Comparison of ENCODE assay signal across 20 cellular contexts in genomic region chr9:33111621-33112020, GRCh38. TPM values are rescaled to one million over a fixed set of nuclear protein-coding genes. Genes with fewer than 3 reads are reported as not detected.
DNase-seq lines count a peak whose midpoint lies in the region; ATAC-seq, FAIRE-seq and TF ChIP-seq lines count a peak whose summit lies in the region.
"Had no signal": no experiment of that assay in that cellular context is flagged by ENCODE, and none has a peak within 500 bp of the region (broad histone marks: within the 10 kb centered on the region; RNA-seq: fewer than 3 reads in every experiment).

No MANE protein-coding gene starts in this region.

- intact Hi-C loops in endothelial cell of umbilical vein (cut with micrococcal nuclease), result no loop called here
- intact Hi-C loops in left lung (cut with DNase I), result no loop called here

- H3K9me1 ChIP-seq in endothelial cell of umbilical vein (replicated peaks; ENCODE audit: control insufficient read depth, extremely low read depth, insufficient read depth, low read length), result no peaks in the 10 kb centered on the region

- H3K27ac ChIP-seq in endothelial cell of umbilical vein (ENCODE audit: insufficient read depth, low read depth, low read length) (no peak overlapping the region), left lung (no peak overlapping the region)
- H3K27ac ChIP-seq: adrenal gland, thoracic aorta had no signal

- CTCF ChIA-PET in endothelial cell of umbilical vein (lab: Charles Lee), result no interaction called here

- no peak overlapping the region for H3K9ac ChIP-seq in endothelial cell of umbilical vein (replicated peaks; ENCODE audit: extremely low read depth, insufficient read depth, low read length)

- H3K4me1 Mint-ChIP-seq in activated naive CD8-positive, alpha-beta T cell treated with anti-CD3 and anti-CD28 coated beads, Interleukin-2, amount 10 ng/mL, durations not matched to agents 7 days and 5 days, result peaks cover 3% of the 10 kb centered on the region
- H3K4me1 Mint-ChIP-seq in activated naive CD8-positive, alpha-beta T cell treated with anti-CD3 and anti-CD28 coated beads for 36 hours, result peaks cover 2% of the 10 kb centered on the region
- peaks cover 17% of the 10 kb centered on the region for H3K4me1 Mint-ChIP-seq in T-helper 17 cell
- H3K4me1 Mint-ChIP-seq in stimulated activated naive B cell treated with anti-CD40 and anti-IgM and Interleukin-4, amounts not matched to agents 10 μg/mL and 1 μg/mL and 100 μg/mL, for 72 hours, result peaks cover 23 to 48% of the 10 kb centered on the region in 2 donors

- no peak for TF ChIP-seq CTCF in endothelial cell of umbilical vein (IDR thresholded peaks at IDR 0.05; ENCODE audit: extremely low read depth in 1 of 2, insufficient read depth in 1 of 2, low read depth in 1 of 2, low read length in 2 of 2)
- no peak for TF ChIP-seq CTCF in left lung (IDR thresholded peaks at IDR 0.05)

- H3K9me3 Mint-ChIP-seq in activated naive CD8-positive, alpha-beta T cell treated with anti-CD3 and anti-CD28 coated beads, Interleukin-2, amount 10 ng/mL, durations not matched to agents 7 days and 5 days, result no peaks in the 10 kb centered on the region
- no peaks in the 10 kb centered on the region for H3K9me3 Mint-ChIP-seq in activated naive CD8-positive, alpha-beta T cell treated with anti-CD3 and anti-CD28 coated beads for 36 hours
- H3K9me3 Mint-ChIP-seq in stimulated activated naive B cell treated with anti-CD40 and anti-IgM and Interleukin-4, amounts not matched to agents 10 μg/mL and 1 μg/mL and 100 μg/mL, for 72 hours, result no peaks in the 10 kb centered on the region
- H3K9me3 Mint-ChIP-seq: activated T-cell treated with anti-CD3 and anti-CD28 coated beads, Interleukin-2, amount 50 U/mL, for 72 hours; CD8-positive, alpha-beta T cell had no signal

- no peak for FAIRE-seq in endothelial cell of umbilical vein (lab: Jason Lieb, UNC)
- FAIRE-seq: bronchial epithelial cell, frontal cortex had no signal

- H3K27ac Mint-ChIP-seq in activated naive CD8-positive, alpha-beta T cell treated with anti-CD3 and anti-CD28 coated beads, Interleukin-2, amount 10 ng/mL, durations not matched to agents 7 days and 5 days, result peak overlapping the region; percentile 57
- no peak overlapping the region for H3K27ac Mint-ChIP-seq in activated naive CD8-positive, alpha-beta T cell treated with anti-CD3 and anti-CD28 coated beads for 36 hours
- H3K27ac Mint-ChIP-seq in T-helper 17 cell, result peak overlapping the region; percentile 81
- H3K27ac Mint-ChIP-seq in stimulated activated naive B cell treated with anti-CD40 and anti-IgM and Interleukin-4, amounts not matched to agents 10 μg/mL and 1 μg/mL and 100 μg/mL, for 72 hours, result peak overlapping the region; percentile 65
- H3K27ac Mint-ChIP-seq: activated T-cell treated with anti-CD3 and anti-CD28 coated beads, Interleukin-2, amount 50 U/mL, for 72 hours; CD8-positive, alpha-beta T cell had no signal

- BruUV-seq in endothelial cell of umbilical vein (replicated peaks; lab: Mats Ljungman, UMichigan), result TSS peak; percentile 15

- dilution Hi-C loops in endothelial cell of umbilical vein (cut with MboI; ENCODE audit: extremely low pct_ligation_motif_present, low sequenced_read_pairs), result no loop called here

- no peak overlapping the region for H3K4me3 ChIP-seq in endothelial cell of umbilical vein (replicated peaks in 1 of 3; ENCODE audit: insufficient read depth in 1 of 3, low read depth in 1 of 3, low read length in 3 of 3)
- no peak overlapping the region for H3K4me3 ChIP-seq in left lung
- H3K4me3 ChIP-seq: adrenal gland, thoracic aorta had no signal

- H2AFZ ChIP-seq in endothelial cell of umbilical vein (ENCODE audit: low read depth, low read length), result no peak overlapping the region

- H3K36me3 ChIP-seq in endothelial cell of umbilical vein (ENCODE audit: control insufficient read depth in 2 of 2, extremely low read depth in 1 of 2, insufficient read depth in 2 of 2, low read length in 2 of 2) (peaks cover 0 to 17% of the 10 kb centered on the region in 2 experiments), left lung (peaks cover 0 to 64% of the 10 kb centered on the region in 2 donors)

- POLR2A ChIA-PET in activated naive CD8-positive, alpha-beta T cell treated with anti-CD3 and anti-CD28 coated beads, Interleukin-2, amount 10 ng/mL, durations not matched to agents 7 days and 5 days (lab: Charles Lee), result no interaction called here
- POLR2A ChIA-PET in endothelial cell of umbilical vein (lab: Charles Lee), result no interaction called here

- no peaks in the 10 kb centered on the region for H3K79me2 ChIP-seq in endothelial cell of umbilical vein (ENCODE audit: control insufficient read depth, insufficient read depth, low read length)

- no peak for ATAC-seq in activated naive CD8-positive, alpha-beta T cell treated with anti-CD3 and anti-CD28 coated beads, Interleukin-2, amount 10 ng/mL, durations not matched to agents 7 days and 5 days (ENCODE audit: low read depth)
- ATAC-seq in T-helper 17 cell (no peak), GM18502 (IDR thresholded peaks at IDR 0.05; ENCODE audit: poor library complexity, unreplicated experiment) (no peak), left lung (no peak)
- no peak for ATAC-seq in stimulated activated naive B cell treated with anti-CD40 and anti-IgM and Interleukin-4, amounts not matched to agents 10 μg/mL and 1 μg/mL and 100 μg/mL, for 72 hours (replicated peaks)
- ATAC-seq: CD8-positive, alpha-beta T cell had no signal

- no peaks in the 10 kb centered on the region for H4K20me1 ChIP-seq in endothelial cell of umbilical vein (replicated peaks; ENCODE audit: control insufficient read depth, extremely low read depth, insufficient read depth, low read length)

- DNase-seq in activated naive CD8-positive, alpha-beta T cell treated with anti-CD3 and anti-CD28 coated beads, Interleukin-2, amount 10 ng/mL, durations not matched to agents 7 days and 5 days, result no peak
- no peak for DNase-seq in activated naive CD8-positive, alpha-beta T cell treated with anti-CD3 and anti-CD28 coated beads for 36 hours
- DNase-seq in T-helper 17 cell (no peak), endothelial cell of umbilical vein (ENCODE audit: low read depth, low spot score) (no peak), left lung (no peak), iPS-NIHi11 (ENCODE audit: low spot score) (no peak)
- no peak for DNase-seq in stimulated activated naive B cell treated with anti-CD40 and anti-IgM and Interleukin-4, amounts not matched to agents 10 μg/mL and 1 μg/mL and 100 μg/mL, for 72 hours
- DNase-seq: activated CD4-positive, alpha-beta T cell treated with anti-CD3 and anti-CD28 coated beads, Interleukin-2, amount 50 U/mL, for 4 hours; activated T-cell treated with anti-CD3 and anti-CD28 coated beads, Interleukin-2, amount 50 U/mL, for 72 hours; CD8-positive, alpha-beta T cell; DND-41; Kasumi-1; NCI-H1105 treated with DMSO at 0.1 percent for 48 hours; NCI-H524 treated with DMSO at 0.1 percent for 48 hours; stimulated activated CD4-positive, alpha-beta T cell treated with anti-CD3 and anti-CD28 coated beads, Interleukin-12 subunit alpha, Interleukin-12 subunit beta, amount 100 ng/mL, for 4 hours had no signal

- no peak overlapping the region for H3K4me2 ChIP-seq in endothelial cell of umbilical vein (ENCODE audit: insufficient read depth, low read length)

- TF ChIP-seq POLR2A in endothelial cell of umbilical vein (IDR thresholded peaks at IDR 0.05; ENCODE audit: low read depth, low read length), result no peak

- H3K4me3 Mint-ChIP-seq in activated naive CD8-positive, alpha-beta T cell treated with anti-CD3 and anti-CD28 coated beads, Interleukin-2, amount 10 ng/mL, durations not matched to agents 7 days and 5 days, result no peak overlapping the region
- H3K4me3 Mint-ChIP-seq in activated naive CD8-positive, alpha-beta T cell treated with anti-CD3 and anti-CD28 coated beads for 36 hours, result no peak overlapping the region
- H3K4me3 Mint-ChIP-seq in T-helper 17 cell, result no peak overlapping the region
- H3K4me3 Mint-ChIP-seq in stimulated activated naive B cell treated with anti-CD40 and anti-IgM and Interleukin-4, amounts not matched to agents 10 μg/mL and 1 μg/mL and 100 μg/mL, for 72 hours, result no peak overlapping the region
- H3K4me3 Mint-ChIP-seq: activated T-cell treated with anti-CD3 and anti-CD28 coated beads, Interleukin-2, amount 50 U/mL, for 72 hours; CD8-positive, alpha-beta T cell had no signal

- H3K9me3 ChIP-seq in T-helper 17 cell (ENCODE audit: control insufficient read depth, low read length, poor library complexity, severe bottlenecking), result no peaks in the 10 kb centered on the region
- H3K9me3 ChIP-seq in endothelial cell of umbilical vein (replicated peaks; ENCODE audit: control insufficient read depth, insufficient read depth, low read length), result no peaks in the 10 kb centered on the region
- no peaks in the 10 kb centered on the region for H3K9me3 ChIP-seq in left lung
- H3K9me3 ChIP-seq: adrenal gland, thoracic aorta had no signal

- H3K27me3 Mint-ChIP-seq in activated naive CD8-positive, alpha-beta T cell treated with anti-CD3 and anti-CD28 coated beads, Interleukin-2, amount 10 ng/mL, durations not matched to agents 7 days and 5 days, result no peaks in the 10 kb centered on the region
- no peaks in the 10 kb centered on the region for H3K27me3 Mint-ChIP-seq in activated naive CD8-positive, alpha-beta T cell treated with anti-CD3 and anti-CD28 coated beads for 36 hours
- no peaks in the 10 kb centered on the region for H3K27me3 Mint-ChIP-seq in T-helper 17 cell
- H3K27me3 Mint-ChIP-seq in stimulated activated naive B cell treated with anti-CD40 and anti-IgM and Interleukin-4, amounts not matched to agents 10 μg/mL and 1 μg/mL and 100 μg/mL, for 72 hours, result no peaks in the 10 kb centered on the region

- no peaks in the 10 kb centered on the region for H3K27me3 ChIP-seq in endothelial cell of umbilical vein (ENCODE audit: control insufficient read depth in 2 of 2, insufficient read depth in 2 of 2, low read length in 2 of 2)
- H3K27me3 ChIP-seq in left lung, result no peaks in the 10 kb centered on the region
- H3K27me3 ChIP-seq: adrenal gland had no signal

- H3K36me3 Mint-ChIP-seq in activated naive CD8-positive, alpha-beta T cell treated with anti-CD3 and anti-CD28 coated beads, Interleukin-2, amount 10 ng/mL, durations not matched to agents 7 days and 5 days, result peaks cover 10% of the 10 kb centered on the region
- H3K36me3 Mint-ChIP-seq in activated naive CD8-positive, alpha-beta T cell treated with anti-CD3 and anti-CD28 coated beads for 36 hours, result peaks cover 11% of the 10 kb centered on the region
- H3K36me3 Mint-ChIP-seq in T-helper 17 cell (ENCODE audit: low read depth), result peaks cover 10% of the 10 kb centered on the region
- H3K36me3 Mint-ChIP-seq in stimulated activated naive B cell treated with anti-CD40 and anti-IgM and Interleukin-4, amounts not matched to agents 10 μg/mL and 1 μg/mL and 100 μg/mL, for 72 hours, result peaks cover 21 to 50% of the 10 kb centered on the region in 2 donors

- H3K4me1 ChIP-seq in endothelial cell of umbilical vein (ENCODE audit: control insufficient read depth, extremely low read depth, insufficient read depth, low read length) (peaks cover 14% of the 10 kb centered on the region), left lung (peaks cover 7 to 9% of the 10 kb centered on the region in 2 donors)

RNA-seq across cellular contexts. Expression of gene SMU1, which starts 35.1 kb away (rescaled TPM):
- total RNA-seq in activated naive CD8-positive, alpha-beta T cell treated with anti-CD3 and anti-CD28 coated beads, Interleukin-2, amount 10 ng/mL, durations not matched to agents 7 days and 5 days, result 10 to 100 TPM; 22.2 to 22.9 TPM
- total RNA-seq in activated naive CD8-positive, alpha-beta T cell treated with anti-CD3 and anti-CD28 coated beads for 36 hours, result 10 to 100 TPM; 27.0 to 28.9 TPM
- total RNA-seq in T-helper 17 cell, result 10 to 100 TPM; 20.6 to 21.2 TPM
- total RNA-seq in endothelial cell of umbilical vein, result 21.7 and 22.2 TPM in 2 replicates
- 7.4 and 8.5 TPM in 2 replicates for polyA plus RNA-seq in endothelial cell of umbilical vein
- polyA plus RNA-seq in endothelial cell of umbilical vein (2011; cell fraction: cytosol; rRNA removed), result 10.6 and 10.9 TPM in 2 replicates
- polyA plus RNA-seq in endothelial cell of umbilical vein (2011; cell fraction: nucleus; rRNA removed), result 8.6 and 9.2 TPM in 2 replicates
- 17.0 and 20.0 TPM in 2 replicates for polyA plus RNA-seq in endothelial cell of umbilical vein (2012)
- polyA minus RNA-seq in endothelial cell of umbilical vein, result 18.6 and 19.8 TPM in 2 replicates
- polyA minus RNA-seq in endothelial cell of umbilical vein (2011; cell fraction: cytosol; rRNA and poly(A)+ RNA removed), result 18.7 TPM
- 6.7 and 9.3 TPM in 2 replicates for polyA minus RNA-seq in endothelial cell of umbilical vein (2011; cell fraction: nucleus; rRNA and poly(A)+ RNA removed)
- total RNA-seq in left lung, result 10 to 100 TPM; 17.3 to 19.0 TPM

RNA-seq across cellular contexts. Expression of gene B4GALT1, which starts 55.5 kb away (rescaled TPM):
- total RNA-seq in activated naive CD8-positive, alpha-beta T cell treated with anti-CD3 and anti-CD28 coated beads, Interleukin-2, amount 10 ng/mL, durations not matched to agents 7 days and 5 days, result 10 to 100 TPM; 34.6 to 35.7 TPM
- 10 to 100 TPM; 33.5 to 35.0 TPM for total RNA-seq in activated naive CD8-positive, alpha-beta T cell treated with anti-CD3 and anti-CD28 coated beads for 36 hours
- total RNA-seq in T-helper 17 cell (100 to 1,000 TPM; 106 to 126 TPM), endothelial cell of umbilical vein (65.6 and 66.5 TPM in 2 replicates), left lung (100 to 1,000 TPM in 1 of 2 donors, 10 to 100 TPM in 1; 83.6 to 107 TPM)
- polyA plus RNA-seq in endothelial cell of umbilical vein, result 61.3 and 61.4 TPM in 2 replicates
- 38.4 and 38.5 TPM in 2 replicates for polyA plus RNA-seq in endothelial cell of umbilical vein (2011; cell fraction: cytosol; rRNA removed)
- polyA plus RNA-seq in endothelial cell of umbilical vein (2011; cell fraction: nucleus; rRNA removed), result 20.8 and 22.6 TPM in 2 replicates
- polyA plus RNA-seq in endothelial cell of umbilical vein (2012), result 59.6 and 71.4 TPM in 2 replicates
- polyA minus RNA-seq in endothelial cell of umbilical vein, result 80.7 and 81.6 TPM in 2 replicates
- 182 TPM for polyA minus RNA-seq in endothelial cell of umbilical vein (2011; cell fraction: cytosol; rRNA and poly(A)+ RNA removed)
- 19.3 and 19.9 TPM in 2 replicates for polyA minus RNA-seq in endothelial cell of umbilical vein (2011; cell fraction: nucleus; rRNA and poly(A)+ RNA removed)
